14 cellular contexts compared by ENCODE assay signal in genomic region chr19:6733338-6734095, GRCh38. TPM values are rescaled to one million over a fixed set of nuclear protein-coding genes. Genes with fewer than 3 reads are reported as not detected.
DNase-seq lines count a peak whose midpoint lies in the region; ATAC-seq and TF ChIP-seq lines count a peak whose summit lies in the region.
"Had no signal": no experiment of that assay in that cellular context is flagged by ENCODE, and none has a peak within 500 bp of the region (broad histone marks: within the 10 kb centered on the region; RNA-seq: fewer than 3 reads in every experiment).

No MANE protein-coding gene starts in this region.

- H3K9ac ChIP-seq in OCI-LY3 (ENCODE audit: low read length), result no peak overlapping the region
- H3K9ac ChIP-seq: parathyroid adenoma had no signal

- peaks cover 16% of the 10 kb centered on the region for H3K79me2 ChIP-seq in OCI-LY3 (ENCODE audit: low read length)
- H3K79me2 ChIP-seq: parathyroid adenoma had no signal

- no peak overlapping the region for H3K4me3 Mint-ChIP-seq in type B pancreatic cell
- H3K4me3 Mint-ChIP-seq: activated B cell treated with CpG ODN at 0.5 μM for 24 hours had no signal

- H3K27ac Mint-ChIP-seq in type B pancreatic cell, result no peak overlapping the region
- H3K27ac Mint-ChIP-seq: activated B cell treated with CpG ODN at 0.5 μM for 24 hours had no signal

- no peak overlapping the region for H3K4me3 ChIP-seq in cardiac muscle cell
- no peak overlapping the region for H3K4me3 ChIP-seq in OCI-LY3 (ENCODE audit: low read length)
- H3K4me3 ChIP-seq: gastroesophageal sphincter, SJSA1 had no signal

- H3K27me3 ChIP-seq in cardiac muscle cell (no peaks in the 10 kb centered on the region), OCI-LY3 (ENCODE audit: low read depth, low read length) (no peaks in the 10 kb centered on the region), foreskin keratinocyte (no peaks in the 10 kb centered on the region)
- H3K27me3 ChIP-seq: gastroesophageal sphincter, SJSA1 had no signal

- intact Hi-C loops in left cardiac atrium (cut with DNase I), result no loop called here

- peaks cover 6% of the 10 kb centered on the region for H3K4me1 ChIP-seq in cardiac muscle cell (ENCODE audit: low read depth)
- peaks cover 18% of the 10 kb centered on the region for H3K4me1 ChIP-seq in OCI-LY3 (ENCODE audit: low read length)
- no peaks in the 10 kb centered on the region for H3K4me1 ChIP-seq in foreskin keratinocyte

- H2AFZ ChIP-seq in OCI-LY3 (ENCODE audit: low read depth, low read length), result no peak overlapping the region
- H2AFZ ChIP-seq: parathyroid adenoma had no signal

- no peaks in the 10 kb centered on the region for H3K27me3 Mint-ChIP-seq in type B pancreatic cell
- H3K27me3 Mint-ChIP-seq: activated B cell treated with CpG ODN at 0.5 μM for 24 hours had no signal

- no peaks in the 10 kb centered on the region for H3K9me3 Mint-ChIP-seq in type B pancreatic cell
- H3K9me3 Mint-ChIP-seq: activated B cell treated with CpG ODN at 0.5 μM for 24 hours had no signal

- peaks cover 16% of the 10 kb centered on the region for H3K4me1 Mint-ChIP-seq in type B pancreatic cell (ENCODE audit: unreplicated experiment)

- H3K4me2 ChIP-seq in OCI-LY3 (ENCODE audit: low read length), result no peak overlapping the region

- H4K20me1 ChIP-seq in OCI-LY3 (ENCODE audit: insufficient read depth, low read length), result no peaks in the 10 kb centered on the region

- TF ChIP-seq CTCF in cardiac muscle cell (IDR thresholded peaks at IDR 0.05; ENCODE audit: low read depth, low read length) (peak; percentile 19), OCI-LY3 (IDR thresholded peaks at IDR 0.05; ENCODE audit: low read depth, low read length) (peak; percentile 45), foreskin keratinocyte (conservative IDR thresholded peaks at IDR 0.05) (peak; percentile 44), type B pancreatic cell (conservative IDR thresholded peaks at IDR 0.05) (peak; percentile 52)

- DNase-seq in cardiac muscle cell (ENCODE audit: low read depth in 1 of 2, low spot score in 1 of 2), result no peak
- no peak for DNase-seq in left cardiac atrium
- DNase-seq in foreskin keratinocyte, result no peak
- no peak for DNase-seq in type B pancreatic cell (ENCODE audit: extremely low spot score, unreplicated experiment)
- no peak for DNase-seq in NCI-H1105 treated with DMSO at 0.1 percent for 48 hours (lab: John Stamatoyannopoulos, UW)
- DNase-seq: activated B cell treated with CpG ODN at 0.5 μM for 24 hours, C1 segment of cervical spinal cord, NCI-H524 treated with DMSO at 0.1 percent for 48 hours had no signal

- H3K36me3 ChIP-seq in cardiac muscle cell (no peaks in the 10 kb centered on the region), OCI-LY3 (replicated peaks; ENCODE audit: low read depth, low read length) (peaks cover 5% of the 10 kb centered on the region)

- H3K36me3 Mint-ChIP-seq in type B pancreatic cell, result no peaks in the 10 kb centered on the region

- H3K27ac ChIP-seq in cardiac muscle cell (no peak overlapping the region), OCI-LY3 (ENCODE audit: low read length) (no peak overlapping the region), foreskin keratinocyte (no peak overlapping the region)
- H3K27ac ChIP-seq: parathyroid adenoma, SJSA1 had no signal

- H3K9me3 ChIP-seq in cardiac muscle cell (ENCODE audit: low read depth), result no peaks in the 10 kb centered on the region
- H3K9me3 ChIP-seq in OCI-LY3 (ENCODE audit: insufficient read depth, low read length), result no peaks in the 10 kb centered on the region
- H3K9me3 ChIP-seq: gastroesophageal sphincter, SJSA1 had no signal

- ATAC-seq in left cardiac atrium, result no peak
- no peak for ATAC-seq in foreskin keratinocyte
- ATAC-seq in GM21619 (IDR thresholded peaks at IDR 0.05; ENCODE audit: unreplicated experiment), result no peak
- no peak for ATAC-seq in HG03139 (IDR thresholded peaks at IDR 0.05; ENCODE audit: unreplicated experiment)
- ATAC-seq: gastroesophageal sphincter had no signal

RNA-seq across cellular contexts. Expression of gene GPR108, which starts 3.9 kb away (rescaled TPM):
- total RNA-seq in cardiac muscle cell (91.3 and 132 TPM in 2 replicates), left cardiac atrium (10 to 100 TPM; 25.7 to 35.4 TPM), foreskin keratinocyte (52.3 and 61.7 TPM in 2 replicates), type B pancreatic cell (ENCODE audit: low replicate concordance) (55.4 and 56.1 TPM in 2 replicates)
- polyA plus RNA-seq in cardiac muscle cell (113 and 123 TPM in 2 replicates), foreskin keratinocyte (59.8 and 74.0 TPM in 2 replicates)

RNA-seq across cellular contexts. Expression of gene TRIP10, which starts 6.0 kb away (rescaled TPM):
- total RNA-seq in cardiac muscle cell (60.4 and 67.8 TPM in 2 replicates), left cardiac atrium (10 to 100 TPM; 67.5 to 74.0 TPM), foreskin keratinocyte (53.9 and 69.8 TPM in 2 replicates), type B pancreatic cell (ENCODE audit: low replicate concordance) (35.1 and 42.3 TPM in 2 replicates)
- polyA plus RNA-seq in cardiac muscle cell (54.1 and 72.1 TPM in 2 replicates), foreskin keratinocyte (69.1 and 80.5 TPM in 2 replicates)

RNA-seq across cellular contexts. Expression of gene C3, which starts 13.1 kb away (rescaled TPM):
- total RNA-seq in cardiac muscle cell, result 0.11 and 0.39 TPM in 2 replicates
- polyA plus RNA-seq in cardiac muscle cell, result 1.6 TPM in 1 of 2 replicates, not detected in the other
- total RNA-seq in left cardiac atrium, result 1,000 to 10,000 TPM in 1 of 2 donors, 100 to 1,000 TPM in 1; 373 to 1,073 TPM
- total RNA-seq in foreskin keratinocyte, result 3.4 and 4.8 TPM in 2 replicates
- polyA plus RNA-seq in foreskin keratinocyte, result 4.6 and 5.2 TPM in 2 replicates
- total RNA-seq in type B pancreatic cell (ENCODE audit: low replicate concordance), result 8.2 and 14.2 TPM in 2 replicates
- total RNA-seq: SJSA1 had no signal

RNA-seq across cellular contexts. Expression of gene SH2D3A, which starts 33.7 kb away (rescaled TPM):
- 0.39 and 1.6 TPM in 2 replicates for total RNA-seq in cardiac muscle cell
- 1.7 and 2.0 TPM in 2 replicates for polyA plus RNA-seq in cardiac muscle cell
- under 1 TPM; 0.47 to 0.65 TPM for total RNA-seq in left cardiac atrium
- total RNA-seq in foreskin keratinocyte, result 49.3 and 57.8 TPM in 2 replicates
- polyA plus RNA-seq in foreskin keratinocyte, result 54.1 and 56.0 TPM in 2 replicates
- 17.4 and 47.5 TPM in 2 replicates for total RNA-seq in type B pancreatic cell (ENCODE audit: low replicate concordance)
- total RNA-seq: SJSA1 had no signal

RNA-seq across cellular contexts. Expression of gene VAV1, which starts 39.0 kb away (rescaled TPM):
- not detected in 2 replicates for total RNA-seq in cardiac muscle cell
- not detected in 2 replicates for polyA plus RNA-seq in cardiac muscle cell
- 1 to 10 TPM; 3.9 to 7.4 TPM for total RNA-seq in left cardiac atrium
- 0.14 and 0.34 TPM in 2 replicates for total RNA-seq in foreskin keratinocyte
- polyA plus RNA-seq in foreskin keratinocyte, result 0.09 and 0.15 TPM in 2 replicates
- not detected in 2 replicates for total RNA-seq in type B pancreatic cell (ENCODE audit: low replicate concordance)
- total RNA-seq: SJSA1 had no signal

Comparison
In these comparisons a context has a peak if more than half of its experiments do, and no peak if none do; other contexts are left out.
1. RNA of gene C3, which starts 13.1 kb away (total RNA-seq): 373 to 1,073 TPM in left cardiac atrium; 8.2 to 14.2 TPM in type B pancreatic cell, 3.4 to 4.8 TPM in foreskin keratinocyte and 0.11 to 0.39 TPM in cardiac muscle cell; every median in the first group is over 10 times any median in the second.
2. Peak in every context shown above with its lines, with median percentiles within 50 percentile points of each other: CTCF ChIP-seq.